Comparison of ENCODE assay signal across 8 cellular contexts in genomic region chr19:33520844-33521479, GRCh38. TPM values are rescaled to one million over a fixed set of nuclear protein-coding genes. Genes with fewer than 3 reads are reported as not detected.
DNase-seq lines count a peak whose midpoint lies in the region; ATAC-seq and TF ChIP-seq lines count a peak whose summit lies in the region.

No MANE protein-coding gene starts in this region.

- no peak for TF ChIP-seq CTCF in SK-N-SH (IDR thresholded peaks at IDR 0.05)

- no peaks in the 10 kb centered on the region for H3K9me2 ChIP-seq in SK-N-SH

- H3K9ac ChIP-seq in SK-N-SH: peak overlapping the region; percentile 82

- H3K27me3 ChIP-seq in SK-N-SH (ENCODE audit: insufficient read depth): no peaks in the 10 kb centered on the region

- in situ Hi-C loops in ACHN (cut with HindIII; ENCODE audit: low pct_ligation_motif_present, low pct_unique_long_range_greater_than_20kb, low sequenced_read_pairs): no loop called here

- H3K27ac ChIP-seq in SK-N-SH (ENCODE audit: low read depth in 2 of 2, low read length in 1 of 2): peak overlapping the region in 1 of 2 experiments; percentile 47; a peak in 1 of 4 replicates

- peaks cover 19% of the 10 kb centered on the region; the same call in 1 of the 2 replicates for H3K79me2 ChIP-seq in SK-N-SH (ENCODE audit: insufficient read depth)

- H3K4me1 Mint-ChIP-seq in activated CD4-positive, alpha-beta memory T cell treated with anti-CD3 and anti-CD28 coated beads, Interleukin-2, amount 10 ng/mL, durations not matched to agents 7 days and 5 days: peaks cover 39% of the 10 kb centered on the region
- peaks cover 37% of the 10 kb centered on the region for H3K4me1 Mint-ChIP-seq in stimulated activated naive CD8-positive, alpha-beta T cell treated with anti-CD3 and anti-CD28 coated beads, Interleukin-15, amount 100 ng/mL, for 72 hours

- H3K4me3 ChIP-seq in SK-N-SH (ENCODE audit: low read depth in 2 of 2, low read length in 1 of 2) (peak overlapping the region; percentile 86 to 93), iPS-18c (ENCODE audit: insufficient read depth, low read depth, low read length) (peak overlapping the region; percentile 89)

- no peaks in the 10 kb centered on the region for H3K9me3 ChIP-seq in SK-N-SH
- no peaks in the 10 kb centered on the region for H3K9me3 ChIP-seq in iPS-18c (ENCODE audit: control insufficient read depth, insufficient read depth, low read length)

- H4K20me1 ChIP-seq in SK-N-SH (ENCODE audit: insufficient read depth): no peaks in the 10 kb centered on the region

- H3K27me3 Mint-ChIP-seq in activated CD4-positive, alpha-beta memory T cell treated with anti-CD3 and anti-CD28 coated beads, Interleukin-2, amount 10 ng/mL, durations not matched to agents 7 days and 5 days: peaks cover 2% of the 10 kb centered on the region
- no peaks in the 10 kb centered on the region for H3K27me3 Mint-ChIP-seq in stimulated activated naive CD8-positive, alpha-beta T cell treated with anti-CD3 and anti-CD28 coated beads, Interleukin-15, amount 100 ng/mL, for 72 hours

- H3K36me3 ChIP-seq in SK-N-SH (replicated peaks in 1 of 2; ENCODE audit: control insufficient read depth in 1 of 2, insufficient read depth in 2 of 2, low read length in 1 of 2): no peaks in the 10 kb centered on the region

- H3K4me3 Mint-ChIP-seq in activated CD4-positive, alpha-beta memory T cell treated with anti-CD3 and anti-CD28 coated beads, Interleukin-2, amount 10 ng/mL, durations not matched to agents 7 days and 5 days: peak overlapping the region; percentile 79
- peak overlapping the region; percentile 92 to 98 for H3K4me3 Mint-ChIP-seq in stimulated activated naive CD8-positive, alpha-beta T cell treated with anti-CD3 and anti-CD28 coated beads, Interleukin-15, amount 100 ng/mL, for 72 hours

- H2AFZ ChIP-seq in SK-N-SH (ENCODE audit: low read depth): peak overlapping the region; percentile 90

- POLR2A ChIA-PET in SK-N-SH (lab: Yijun Ruan, JAX): interaction anchor here (0.8 to 3.0 kb wide), 6 partner anchors 13 to 243 kb away, joined by 3 to 17 read pairs (median 5); no protein-coding TSS in a partner anchor
- POLR2A ChIA-PET in activated CD4-positive, alpha-beta memory T cell treated with anti-CD3 and anti-CD28 coated beads, Interleukin-2, amount 10 ng/mL, durations not matched to agents 7 days and 5 days (lab: Charles Lee): interaction anchor here (0.6 to 2.7 kb wide), 4 partner anchors 10 to 344 kb away, joined by 3 to 14 read pairs (median 5); no protein-coding TSS in a partner anchor

- DNase-seq in SK-N-SH (no peak), globus pallidus (ENCODE audit: low spot score) (no peak), ACHN (no peak), NCI-H2081 (lab: John Stamatoyannopoulos, UW) (no peak)
- DNase-seq in activated CD4-positive, alpha-beta memory T cell treated with anti-CD3 and anti-CD28 coated beads, Interleukin-2, amount 10 ng/mL, durations not matched to agents 7 days and 5 days: no peak
- DNase-seq in stimulated activated naive CD8-positive, alpha-beta T cell treated with anti-CD3 and anti-CD28 coated beads, Interleukin-15, amount 100 ng/mL, for 72 hours: no peak

- 36% methylated on average over 8 of the region's 18 CpGs for WGBS in SK-N-SH (ENCODE audit: low lambda C conversion rate)

- ATAC-seq in SK-N-SH treated with all-trans-retinoic acid at 6 μM for 48 hours: no peak
- no peak for ATAC-seq in stimulated activated naive CD8-positive, alpha-beta T cell treated with anti-CD3 and anti-CD28 coated beads, Interleukin-15, amount 100 ng/mL, for 72 hours

- CTCF ChIA-PET in SK-N-SH (lab: Yijun Ruan, JAX): interaction anchor here (0.6 to 2.3 kb wide), 7 partner anchors 27 to 575 kb away, joined by 3 to 6 read pairs (median 4); no protein-coding TSS in a partner anchor
- CTCF ChIA-PET in activated CD4-positive, alpha-beta memory T cell treated with anti-CD3 and anti-CD28 coated beads, Interleukin-2, amount 10 ng/mL, durations not matched to agents 7 days and 5 days (lab: Charles Lee): interaction anchor here (0.8 to 1.9 kb wide), 4 partner anchors 90 to 257 kb away, joined by 3 to 6 read pairs (median 4); no protein-coding TSS in a partner anchor

- no peaks in the 10 kb centered on the region for H3K9me3 Mint-ChIP-seq in activated CD4-positive, alpha-beta memory T cell treated with anti-CD3 and anti-CD28 coated beads, Interleukin-2, amount 10 ng/mL, durations not matched to agents 7 days and 5 days
- H3K9me3 Mint-ChIP-seq in stimulated activated naive CD8-positive, alpha-beta T cell treated with anti-CD3 and anti-CD28 coated beads, Interleukin-15, amount 100 ng/mL, for 72 hours: no peaks in the 10 kb centered on the region

- peak overlapping the region; percentile 92 for H3K4me2 ChIP-seq in SK-N-SH

- no peak for TF ChIP-seq EP300 in SK-N-SH (IDR thresholded peaks at IDR 0.05; ENCODE audit: borderline replicate concordance in 1 of 2, low read depth in 1 of 2, low read length in 1 of 2)

- peaks cover 3% of the 10 kb centered on the region for H3F3A ChIP-seq in SK-N-SH (replicated peaks; ENCODE audit: insufficient read depth)

- no peak for TF ChIP-seq RAD21 in SK-N-SH (IDR thresholded peaks at IDR 0.05; ENCODE audit: low read length)

- no peaks in the 10 kb centered on the region for H3K36me3 Mint-ChIP-seq in activated CD4-positive, alpha-beta memory T cell treated with anti-CD3 and anti-CD28 coated beads, Interleukin-2, amount 10 ng/mL, durations not matched to agents 7 days and 5 days (ENCODE audit: low read depth)

- no peak overlapping the region for H3K27ac Mint-ChIP-seq in activated CD4-positive, alpha-beta memory T cell treated with anti-CD3 and anti-CD28 coated beads, Interleukin-2, amount 10 ng/mL, durations not matched to agents 7 days and 5 days
- H3K27ac Mint-ChIP-seq in stimulated activated naive CD8-positive, alpha-beta T cell treated with anti-CD3 and anti-CD28 coated beads, Interleukin-15, amount 100 ng/mL, for 72 hours: peak overlapping the region; percentile 64 to 73

- peaks cover 0 to 20% of the 10 kb centered on the region in 2 experiments; a peak in 2 of 4 replicates for H3K4me1 ChIP-seq in SK-N-SH (ENCODE audit: control insufficient read depth in 1 of 2, insufficient read depth in 2 of 2, low read depth in 1 of 2, low read length in 1 of 2)

TF ChIP-seq in SK-N-SH, 30 proteins besides CTCF, POLR2A, EP300 and RAD21:
- TF ChIP-seq PBX3 (IDR thresholded peaks at IDR 0.05): no peak
- no peak for TF ChIP-seq RXRA (IDR thresholded peaks at IDR 0.05; ENCODE audit: borderline replicate concordance, low read depth)

TF ChIP-seq in SK-N-SH treated with all-trans-retinoic acid at 6 μM for 48 hours, 23 proteins besides CTCF, POLR2A, EP300 and RAD21:
- no peak for TF ChIP-seq ZC3H10 (CRISPR knock-in tag; IDR thresholded peaks at IDR 0.05)
- TF ChIP-seq GLIS3 (CRISPR knock-in tag; IDR thresholded peaks at IDR 0.05): no peak
- TF ChIP-seq ZNF8 (CRISPR knock-in tag; IDR thresholded peaks at IDR 0.05): no peak

RNA-seq across cellular contexts. Expression of gene PEPD, which starts 0.6 kb away (rescaled TPM):
- polyA plus RNA-seq in SK-N-SH (2012; rRNA removed): 88.9 and 92.4 TPM in 2 replicates
- 61.5 and 77.6 TPM in 2 replicates for polyA plus RNA-seq in SK-N-SH (2012; cell fraction: cytosol; rRNA removed)
- polyA plus RNA-seq in SK-N-SH (2012; cell fraction: nucleus; rRNA removed): 66.1 and 68.5 TPM in 2 replicates
- total RNA-seq in activated CD4-positive, alpha-beta memory T cell treated with anti-CD3 and anti-CD28 coated beads, Interleukin-2, amount 10 ng/mL, durations not matched to agents 7 days and 5 days: 10 to 100 TPM; 33.3 to 36.6 TPM
